In the genomic region with DNA sequence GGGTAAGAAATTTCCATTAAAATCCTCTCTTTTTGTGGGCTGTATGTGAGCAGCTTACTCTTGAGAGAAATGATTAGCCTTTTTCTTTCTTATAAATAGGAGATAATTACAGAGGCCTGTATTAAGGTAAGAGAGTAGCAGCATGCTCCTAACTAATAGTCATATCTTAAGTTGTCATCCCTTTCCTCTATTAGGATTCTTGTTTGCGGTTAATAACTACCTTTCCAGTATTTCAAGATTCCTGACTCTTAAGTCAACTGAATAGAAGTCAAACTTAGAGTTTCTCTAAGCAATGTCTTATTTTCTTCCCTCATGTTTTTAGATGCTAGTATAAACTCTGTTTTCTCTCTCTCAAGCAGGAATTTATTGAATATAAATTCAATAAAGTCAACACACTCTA, we compare ENCODE assay signal across 6 cellular contexts.
"Had no signal": no experiment of that assay in that cellular context is flagged by ENCODE, and none has a peak within 500 bp of the region (broad histone marks: within the 10 kb centered on the region; RNA-seq: fewer than 3 reads in every experiment).

No MANE protein-coding gene starts in this region.

- ATAC-seq: HepG2 had no signal

- H3K4me1 ChIP-seq: HAP-1 had no signal

- H3K9ac ChIP-seq: GM23248 had no signal

- H3K27ac ChIP-seq: GM23248, HL-60 had no signal

- H3K4me3 ChIP-seq: GM23248, HAP-1 had no signal

- DNase-seq: GM23248, GOT3, H7 had no signal

- H3K36me3 ChIP-seq: HAP-1 had no signal

- H2AFZ ChIP-seq: GM23248 had no signal
